Comparison of ENCODE assay signal across 11 cellular contexts in the genomic region with DNA sequence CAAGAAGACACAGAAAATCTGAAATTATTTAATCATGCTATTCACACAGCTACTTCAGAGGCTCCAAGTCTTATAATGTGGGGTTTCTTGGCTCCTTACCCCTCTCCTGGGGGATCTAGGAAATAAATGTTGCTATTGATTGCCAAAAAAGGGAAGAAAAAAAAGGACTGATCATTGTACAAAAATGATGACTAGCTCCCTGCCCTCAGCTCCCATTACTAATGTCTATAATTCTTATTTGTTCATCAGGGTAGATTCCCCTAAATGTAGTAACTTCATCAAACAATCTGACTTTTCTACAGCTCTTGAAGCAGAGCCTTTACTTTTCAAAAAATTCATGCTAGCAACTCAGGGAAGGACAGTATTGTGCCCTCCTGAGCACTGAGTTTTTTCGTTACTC. TPM values are rescaled to one million over a fixed set of nuclear protein-coding genes. Genes with fewer than 3 reads are reported as not detected.
DNase-seq lines count a peak whose midpoint lies in the region; ATAC-seq and TF ChIP-seq lines count a peak whose summit lies in the region.
"Had no signal": no experiment of that assay in that cellular context is flagged by ENCODE, and none has a peak within 500 bp of the region (broad histone marks: within the 10 kb centered on the region; RNA-seq: fewer than 3 reads in every experiment).

No MANE protein-coding gene starts in this region.

- H3K4me1 Mint-ChIP-seq in chondrocyte (ENCODE audit: low read depth) (peaks cover 70% of the 10 kb centered on the region), T-helper 17 cell (peaks cover 22% of the 10 kb centered on the region)

- TF ChIP-seq CTCF in HFF-Myc (IDR thresholded peaks at IDR 0.05; ENCODE audit: low read depth, low read length, missing control alignments) (no peak), chondrocyte (IDR thresholded peaks at IDR 0.05) (no peak), thoracic aorta (IDR thresholded peaks at IDR 0.05) (no peak)

- DNase-seq in HFF-Myc (ENCODE audit: extremely low read depth, low read depth) (no peak), chondrocyte (ENCODE audit: low spot score) (no peak), thoracic aorta (ENCODE audit: low spot score) (no peak), HuH-7 (ENCODE audit: low spot score) (no peak), T-helper 17 cell (no peak), midbrain (lab: John Stamatoyannopoulos, UW) (no peak)
- DNase-seq: foreskin melanocyte, NCI-H2029 treated with DMSO at 0.1 percent for 48 hours, OCI-M1 had no signal

- ATAC-seq in thoracic aorta (ENCODE audit: insufficient number of reproducible peaks, low FRiP score, low read depth) (no peak), T-helper 17 cell (no peak)
- ATAC-seq: stimulated activated effector memory CD8-positive, alpha-beta T cell treated with anti-CD3 and anti-CD28 coated beads, Interleukin-12 subunit alpha, Interleukin-12 subunit beta, amount 100 ng/mL, for 72 hours had no signal

- H3K27me3 Mint-ChIP-seq in chondrocyte (ENCODE audit: low read depth) (no peaks in the 10 kb centered on the region), T-helper 17 cell (no peaks in the 10 kb centered on the region)

- peak overlapping the region; percentile 97 for H3K27ac Mint-ChIP-seq in chondrocyte (ENCODE audit: unreplicated experiment)
- no peak overlapping the region for H3K27ac Mint-ChIP-seq in T-helper 17 cell
- H3K27ac Mint-ChIP-seq: stimulated activated effector memory CD8-positive, alpha-beta T cell treated with anti-CD3 and anti-CD28 coated beads, Interleukin-12 subunit alpha, Interleukin-12 subunit beta, amount 100 ng/mL, for 72 hours had no signal

- H3K27me3 ChIP-seq in mucosa of rectum (ENCODE audit: control insufficient read depth in 2 of 2, insufficient read depth in 2 of 2, low read length in 2 of 2), result no peaks in the 10 kb centered on the region
- H3K27me3 ChIP-seq in thoracic aorta (replicated peaks; ENCODE audit: insufficient read depth), result no peaks in the 10 kb centered on the region

- H3K9me3 ChIP-seq in mucosa of rectum (ENCODE audit: control insufficient read depth in 2 of 2, low read length in 2 of 2) (no peaks in the 10 kb centered on the region), thoracic aorta (no peaks in the 10 kb centered on the region), T-helper 17 cell (ENCODE audit: control insufficient read depth, low read length, poor library complexity, severe bottlenecking) (no peaks in the 10 kb centered on the region)

- H3K36me3 Mint-ChIP-seq in chondrocyte (ENCODE audit: low read depth) (peaks cover 5% of the 10 kb centered on the region), T-helper 17 cell (ENCODE audit: low read depth) (peaks cover 2% of the 10 kb centered on the region)

- peak overlapping the region in 1 of 2 donors; percentile 69 for H3K9ac ChIP-seq in mucosa of rectum (ENCODE audit: low read depth in 1 of 2, low read length in 2 of 2)

- H3K27ac ChIP-seq in mucosa of rectum (ENCODE audit: low read depth in 2 of 2, low read length in 2 of 2), result no peak overlapping the region
- peak overlapping the region in 1 of 2 donors; percentile 19 for H3K27ac ChIP-seq in thoracic aorta

- H3K4me3 ChIP-seq in HFF-Myc (replicated peaks; ENCODE audit: low read depth, low read length) (peak overlapping the region; percentile 28), mucosa of rectum (ENCODE audit: low read length in 2 of 2) (peak overlapping the region; percentile 37 to 58), thoracic aorta (peak overlapping the region; percentile 85)

- H3K4me3 Mint-ChIP-seq in chondrocyte (ENCODE audit: unreplicated experiment) (peak overlapping the region; percentile 84), T-helper 17 cell (no peak overlapping the region)
- H3K4me3 Mint-ChIP-seq: stimulated activated effector memory CD8-positive, alpha-beta T cell treated with anti-CD3 and anti-CD28 coated beads, Interleukin-12 subunit alpha, Interleukin-12 subunit beta, amount 100 ng/mL, for 72 hours had no signal

- H3K4me1 ChIP-seq in mucosa of rectum (ENCODE audit: control insufficient read depth in 2 of 2, insufficient read depth in 2 of 2, low read length in 2 of 2) (peaks cover 12 to 28% of the 10 kb centered on the region in 2 donors), thoracic aorta (ENCODE audit: control insufficient read depth in 1 of 2, low read depth in 2 of 2) (peaks cover 19 to 35% of the 10 kb centered on the region in 2 donors)

- H3K9me3 Mint-ChIP-seq in chondrocyte (ENCODE audit: low read depth), result no peaks in the 10 kb centered on the region
- H3K9me3 Mint-ChIP-seq: stimulated activated effector memory CD8-positive, alpha-beta T cell treated with anti-CD3 and anti-CD28 coated beads, Interleukin-12 subunit alpha, Interleukin-12 subunit beta, amount 100 ng/mL, for 72 hours had no signal

- no peaks in the 10 kb centered on the region for H3K36me3 ChIP-seq in mucosa of rectum (ENCODE audit: control insufficient read depth in 2 of 2, insufficient read depth in 2 of 2, low read length in 2 of 2)
- H3K36me3 ChIP-seq in thoracic aorta, result no peaks in the 10 kb centered on the region

RNA-seq across cellular contexts. Expression of a gene that starts 3.3 kb away (rescaled TPM):
- total RNA-seq in chondrocyte (36.4 to 59.1 TPM (median 37.7 TPM) in 3 replicates), thoracic aorta (10 to 100 TPM; 22.6 to 46.1 TPM), T-helper 17 cell (10 to 100 TPM; 26.5 to 31.1 TPM)

Comparison
In these comparisons a context has a peak if more than half of its experiments do, and no peak if none do; other contexts are left out.
1. H3K4me3 ChIP-seq: peak in every context shown above with its lines; median percentile 85 in thoracic aorta; 48 in mucosa of rectum; 28 in HFF-Myc.